In genomic region chr1:67831850-67832513, GRCh38 we compare ENCODE assay signal across 7 cellular contexts. TPM values are rescaled to one million over a fixed set of nuclear protein-coding genes. Genes with fewer than 3 reads are reported as not detected.
A peak's percentile ranks its signal among the peaks of the same experiment; 100 is the strongest.
DNase-seq lines count a peak whose midpoint lies in the region; ATAC-seq and TF ChIP-seq lines count a peak whose summit lies in the region.

No MANE protein-coding gene starts in this region.

- peak; percentile 79 for DNase-seq in GM03348 (ENCODE audit: low spot score)
- no peak for DNase-seq in MM.1S
- DNase-seq in activated T-cell treated with anti-CD3 and anti-CD28 coated beads, Interleukin-2, amount 50 U/mL, for 48 hours, result peak; percentile 20 to 22
- peak; percentile 55 for DNase-seq in neural progenitor cell (ENCODE audit: low spot score)
- DNase-seq in GM19238 (ENCODE audit: insufficient read length, low spot score), result no peak
- DNase-seq in DMS153 (lab: John Stamatoyannopoulos, UW), result no peak

- no peak overlapping the region for H3K27ac ChIP-seq in MM.1S (ENCODE audit: low read length)
- peak overlapping the region; percentile 76 to 97 (median 94) for H3K27ac ChIP-seq in gastroesophageal sphincter
- no peak overlapping the region for H3K27ac ChIP-seq in neural progenitor cell

- TF ChIP-seq CTCF in MM.1S (IDR thresholded peaks at IDR 0.05; ENCODE audit: low read length) (no peak), gastroesophageal sphincter (IDR thresholded peaks at IDR 0.05) (peak in 3 of 4 experiments; percentile 12 to 25 (median 18)), neural progenitor cell (IDR thresholded peaks at IDR 0.05) (no peak)

- H3K9ac ChIP-seq in MM.1S (ENCODE audit: low read length) (no peak overlapping the region), neural progenitor cell (no peak overlapping the region)

- H3K4me1 ChIP-seq in MM.1S (ENCODE audit: low read length) (no peaks in the 10 kb centered on the region), gastroesophageal sphincter (peaks cover 0 to 51% (median 0%) of the 10 kb centered on the region in 3 donors), neural progenitor cell (peaks cover 23% of the 10 kb centered on the region)

- peak; percentile 40 for ATAC-seq in gastroesophageal sphincter

- H3K36me3 ChIP-seq in MM.1S (replicated peaks; ENCODE audit: insufficient read depth, low read length) (no peaks in the 10 kb centered on the region), gastroesophageal sphincter (no peaks in the 10 kb centered on the region), neural progenitor cell (no peaks in the 10 kb centered on the region)

- peak overlapping the region; percentile 64 for H3K4me3 ChIP-seq in MM.1S (ENCODE audit: low read length)
- H3K4me3 ChIP-seq in gastroesophageal sphincter, result peak overlapping the region; percentile 75 to 91
- peak overlapping the region; percentile 79 for H3K4me3 ChIP-seq in neural progenitor cell

- H2AFZ ChIP-seq in MM.1S (ENCODE audit: low read length), result peak overlapping the region; percentile 59
- peak overlapping the region; percentile 16 for H2AFZ ChIP-seq in neural progenitor cell (replicated peaks)

- no peak for TF ChIP-seq EP300 in gastroesophageal sphincter (IDR thresholded peaks at IDR 0.05)

- H3K4me1 Mint-ChIP-seq in neural progenitor cell, result peaks cover 32% of the 10 kb centered on the region

- H3K4me3 Mint-ChIP-seq in neural progenitor cell, result peak overlapping the region; percentile 95

- peaks cover 11% of the 10 kb centered on the region for H3K36me3 Mint-ChIP-seq in neural progenitor cell

- H3K4me2 ChIP-seq in MM.1S (ENCODE audit: low read depth, low read length) (peak overlapping the region; percentile 97; the same call in 1 of the 2 replicates), neural progenitor cell (peak overlapping the region; percentile 87)

- H4K20me1 ChIP-seq in MM.1S (ENCODE audit: insufficient read depth, low read length) (no peaks in the 10 kb centered on the region), neural progenitor cell (ENCODE audit: low read depth) (no peaks in the 10 kb centered on the region)

- H3K79me2 ChIP-seq in MM.1S (ENCODE audit: low read length) (no peaks in the 10 kb centered on the region), neural progenitor cell (ENCODE audit: low read depth) (peaks cover 25% of the 10 kb centered on the region)

- no peaks in the 10 kb centered on the region for H3K9me2 ChIP-seq in MM.1S (replicated peaks; ENCODE audit: insufficient read depth, low read length)

- peaks cover 7% of the 10 kb centered on the region for H3K27me3 Mint-ChIP-seq in neural progenitor cell (ENCODE audit: insufficient read depth, low read depth)

- H3K9me3 Mint-ChIP-seq in neural progenitor cell, result peaks cover 4% of the 10 kb centered on the region

- peak; percentile 34 for TF ChIP-seq POLR2A in gastroesophageal sphincter (IDR thresholded peaks at IDR 0.05)

- no peaks in the 10 kb centered on the region for H3F3A ChIP-seq in MM.1S (ENCODE audit: insufficient read depth, low read length)
- H3F3A ChIP-seq in neural progenitor cell (ENCODE audit: low read depth), result peaks cover 19% of the 10 kb centered on the region

- H3K27me3 ChIP-seq in MM.1S (replicated peaks; ENCODE audit: insufficient read depth, low read length) (no peaks in the 10 kb centered on the region; the same call in 1 of the 2 replicates), gastroesophageal sphincter (no peaks in the 10 kb centered on the region), neural progenitor cell (peaks cover 45% of the 10 kb centered on the region)

- H3K9me3 ChIP-seq in MM.1S (replicated peaks; ENCODE audit: insufficient read depth, low read length), result no peaks in the 10 kb centered on the region
- H3K9me3 ChIP-seq in gastroesophageal sphincter, result no peaks in the 10 kb centered on the region
- no peaks in the 10 kb centered on the region for H3K9me3 ChIP-seq in neural progenitor cell (ENCODE audit: low read depth)

- 0% methylated on average over 18 to 33 of the region's 34 CpGs for WGBS in gastroesophageal sphincter (ENCODE audit: low coverage in 1 of 2), 2 donors

- H3K27ac Mint-ChIP-seq in neural progenitor cell, result peak overlapping the region; percentile 99

RNA-seq across cellular contexts. Expression of gene GNG12, which starts 1.3 kb away (rescaled TPM):
- 100 to 1,000 TPM; 135 to 175 (median 149) TPM for total RNA-seq in gastroesophageal sphincter
- 30.3 and 44.5 TPM in 2 replicates for total RNA-seq in neural progenitor cell (ENCODE audit: low replicate concordance)

Comparison
In these comparisons a context has a peak if more than half of its experiments do, and no peak if none do; other contexts are left out.
1. DNase-seq: peak in GM03348 (single experiment), activated T-cell treated with anti-CD3 and anti-CD28 coated beads, Interleukin-2, amount 50 U/mL, for 48 hours (2 of 2) and neural progenitor cell (single experiment); none in MM.1S (single experiment), GM19238 (single experiment) and DMS153 (single experiment).
2. H3K27ac ChIP-seq: peak in gastroesophageal sphincter (4 of 4); none in MM.1S (single experiment) and neural progenitor cell (single experiment).
3. CTCF ChIP-seq: peak in gastroesophageal sphincter (3 of 4); none in MM.1S (single experiment) and neural progenitor cell (single experiment).
4. Peak in every context shown above with its lines, with median percentiles within 50 percentile points of each other: H3K4me3 ChIP-seq.